In the genomic region with DNA sequence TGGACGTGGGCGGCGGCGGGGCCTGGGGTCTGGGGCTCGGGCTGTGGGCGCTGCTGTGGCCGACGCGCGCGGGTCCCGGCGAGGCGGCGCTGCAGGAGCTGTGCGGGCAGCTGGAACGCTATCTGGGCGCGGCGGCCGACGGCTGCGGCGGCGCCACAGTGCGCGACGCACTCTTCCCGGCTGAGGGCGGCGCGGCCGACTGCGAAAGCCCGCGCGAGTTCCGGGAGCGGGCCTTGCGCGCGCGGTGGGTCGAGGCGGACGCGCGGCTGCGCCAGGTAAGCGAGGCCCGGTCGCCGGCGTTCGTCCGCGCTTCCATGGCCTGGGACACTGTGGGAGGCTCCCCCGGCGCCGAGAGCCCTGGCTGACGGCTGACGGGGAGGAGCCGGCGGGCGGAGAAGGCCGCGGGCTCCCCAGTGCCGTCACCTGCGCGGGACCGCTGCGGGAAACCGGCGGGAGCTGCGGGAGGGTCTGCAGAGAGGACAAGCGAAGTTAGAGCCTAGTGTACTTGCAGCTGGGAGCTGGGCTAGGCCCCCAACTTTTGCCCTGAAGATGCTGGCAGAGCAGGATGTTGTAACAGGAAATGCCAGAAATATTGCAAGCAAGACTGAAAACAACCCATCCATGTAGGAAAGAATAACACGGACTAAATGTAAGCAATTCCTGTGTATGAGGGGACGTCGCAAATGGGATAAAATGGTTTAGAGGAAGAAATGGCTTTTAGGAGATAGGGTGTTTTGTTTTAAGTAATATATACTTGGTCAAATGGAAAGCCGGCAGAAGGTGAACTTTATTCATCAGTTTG, we compare ENCODE assay signal across 8 cellular contexts. TPM values are rescaled to one million over a fixed set of nuclear protein-coding genes. Genes with fewer than 3 reads are reported as not detected.
DNase-seq lines count a peak whose midpoint lies in the region; ATAC-seq and TF ChIP-seq lines count a peak whose summit lies in the region.

No MANE protein-coding gene starts in this region.

- CTCF ChIA-PET in activated B cell treated with CpG ODN at 0.5 μM for 24 hours (lab: Charles Lee): interaction anchor here (1.3 to 2.8 kb wide), 3 partner anchors 39 to 190 kb away, joined by 4 to 7 read pairs (median 6); no protein-coding TSS in a partner anchor

- H2AFZ ChIP-seq in Karpas-422 (ENCODE audit: low read length): peak overlapping the region; percentile 28; the same call in 1 of the 2 replicates

- H3K9me2 ChIP-seq in Karpas-422 (replicated peaks; ENCODE audit: insufficient read depth, low read length): no peaks in the 10 kb centered on the region

- TF ChIP-seq CTCF in activated B cell treated with CpG ODN at 0.5 μM for 24 hours (IDR thresholded peaks at IDR 0.05): no peak
- no peak for TF ChIP-seq CTCF in testis (IDR thresholded peaks at IDR 0.05)

- peak overlapping the region; percentile 93 for H3K27ac Mint-ChIP-seq in activated B cell treated with CpG ODN at 0.5 μM for 24 hours

- no peaks in the 10 kb centered on the region for H3K27me3 Mint-ChIP-seq in activated B cell treated with CpG ODN at 0.5 μM for 24 hours

- peak overlapping the region; percentile 76 for H3K4me3 ChIP-seq in Karpas-422 (ENCODE audit: low read length)
- peak overlapping the region; percentile 70 for H3K4me3 ChIP-seq in mesodermal cell (ENCODE audit: extremely low read depth, insufficient read depth, low read length, poor library complexity, severe bottlenecking)
- H3K4me3 ChIP-seq in testis: peak overlapping the region; percentile 83 to 97

- H3K9me3 ChIP-seq in Karpas-422 (ENCODE audit: low read length) (no peaks in the 10 kb centered on the region), mesodermal cell (ENCODE audit: control insufficient read depth, low read length) (no peaks in the 10 kb centered on the region), testis (no peaks in the 10 kb centered on the region)

- DNase-seq in ELF-1 (ENCODE audit: low read depth, low spot score): peak; percentile 54
- DNase-seq in Karpas-422: peak; percentile 83
- no peak for DNase-seq in activated B cell treated with CpG ODN at 0.5 μM for 24 hours
- peak; percentile 27 for DNase-seq in effector CD8-positive, alpha-beta T cell (lab: John Stamatoyannopoulos, UW)
- peak; percentile 42 for DNase-seq in testis
- no peak for DNase-seq in epidermal melanocyte (ENCODE audit: insufficient read length, low spot score)

- peak overlapping the region; percentile 91 for H3K4me3 Mint-ChIP-seq in activated B cell treated with CpG ODN at 0.5 μM for 24 hours

- peaks cover 64% of the 10 kb centered on the region for H3K4me1 Mint-ChIP-seq in activated B cell treated with CpG ODN at 0.5 μM for 24 hours

- H3K27ac ChIP-seq in Karpas-422 (ENCODE audit: low read length) (peak overlapping the region; percentile 86), mesodermal cell (ENCODE audit: low read depth, low read length, severe bottlenecking) (peak overlapping the region; percentile 91), testis (peak overlapping the region; percentile 97 to 100)

- H3K36me3 ChIP-seq in Karpas-422 (ENCODE audit: insufficient read depth, low read length): peaks cover 23% of the 10 kb centered on the region
- peaks cover 24% of the 10 kb centered on the region for H3K36me3 ChIP-seq in mesodermal cell (ENCODE audit: control insufficient read depth, insufficient read depth, low read length)
- no peaks in the 10 kb centered on the region for H3K36me3 ChIP-seq in testis (ENCODE audit: low read depth, missing control alignments)

- H3K9ac ChIP-seq in Karpas-422 (ENCODE audit: low read length): peak overlapping the region; percentile 89

- H4K20me1 ChIP-seq in Karpas-422 (ENCODE audit: insufficient read depth, low read depth, low read length): peaks cover 16% of the 10 kb centered on the region

- H3K4me1 ChIP-seq in Karpas-422 (ENCODE audit: low read length) (peaks cover 50% of the 10 kb centered on the region), mesodermal cell (ENCODE audit: control insufficient read depth, insufficient read depth, low read length, poor library complexity, severe bottlenecking) (no peaks in the 10 kb centered on the region), testis (no peaks in the 10 kb centered on the region)

- no peak for TF ChIP-seq POLR2A in testis (IDR thresholded peaks at IDR 0.05)

- intact Hi-C loops in activated B cell treated with CpG ODN at 0.5 μM for 24 hours (cut with micrococcal nuclease): loop anchor here (1.0 kb wide), 1 partner anchor 101 kb away; a partner anchor contains a TSS
- intact Hi-C loops in testis (cut with DNase I; ENCODE audit: low total_unique reads): no loop called here

- WGBS in mesodermal cell (ENCODE audit: insufficient coverage in 2 of 2), 2 experiments: 0% methylated on average over 44 to 56 of the region's 80 CpGs
- WGBS in testis, 2 donors: 0% methylated on average over 5 to 18 of the region's 80 CpGs

- H3K4me2 ChIP-seq in Karpas-422 (ENCODE audit: low read depth, low read length, poor library complexity, severe bottlenecking): peak overlapping the region; percentile 87

- peak; percentile 6 for ATAC-seq in GM21717 (IDR thresholded peaks at IDR 0.05; ENCODE audit: unreplicated experiment)
- ATAC-seq in activated B cell treated with CpG ODN at 0.5 μM for 24 hours (ENCODE audit: low read depth): peak; percentile 18

- POLR2A ChIA-PET in activated B cell treated with CpG ODN at 0.5 μM for 24 hours (lab: Charles Lee): interaction anchor here (0.8 to 4.4 kb wide), 12 partner anchors 15 to 270 kb away, joined by 3 to 36 read pairs (median 12); a partner anchor contains a TSS

- H3K79me2 ChIP-seq in Karpas-422 (ENCODE audit: low read length): peaks cover 47% of the 10 kb centered on the region

- H3K9me3 Mint-ChIP-seq in activated B cell treated with CpG ODN at 0.5 μM for 24 hours: no peaks in the 10 kb centered on the region

- H3K36me3 Mint-ChIP-seq in activated B cell treated with CpG ODN at 0.5 μM for 24 hours (ENCODE audit: low read depth): peaks cover 28% of the 10 kb centered on the region

- H3K27me3 ChIP-seq in Karpas-422 (ENCODE audit: low read length) (no peaks in the 10 kb centered on the region), testis (no peaks in the 10 kb centered on the region)

RNA-seq across cellular contexts. Expression of a gene that starts 0.8 kb away (rescaled TPM):
- total RNA-seq in Karpas-422 (2014; rRNA removed; shearing (Covaris generic); ENCODE audit: low replicate concordance): 7.2 and 8.3 TPM in 2 replicates
- 17.7 and 18.7 TPM in 2 replicates for total RNA-seq in activated B cell treated with CpG ODN at 0.5 μM for 24 hours
- 4.4 TPM for polyA plus RNA-seq in mesodermal cell (2013, experiment 1 of 2)
- polyA plus RNA-seq in mesodermal cell (2013, experiment 2 of 2): 5.9 TPM
- 10 to 100 TPM in 1 of 2 donors, 1 to 10 TPM in 1; 9.8 to 11.0 TPM for total RNA-seq in testis
- polyA plus RNA-seq in testis (ENCODE audit: insufficient read depth, low read depth, low replicate concordance): 5.3 TPM

RNA-seq across cellular contexts. Expression of a gene that starts 4.4 kb away (rescaled TPM):
- 0.67 TPM in 1 of 2 replicates, not detected in the other for total RNA-seq in Karpas-422 (2014; rRNA removed; shearing (Covaris generic); ENCODE audit: low replicate concordance)
- total RNA-seq in activated B cell treated with CpG ODN at 0.5 μM for 24 hours: not detected in 2 replicates
- polyA plus RNA-seq in mesodermal cell (2013, experiment 1 of 2): not detected
- polyA plus RNA-seq in mesodermal cell (2013, experiment 2 of 2): not detected
- total RNA-seq in testis: under 1 TPM in 1 of 2 donors, not detected in 1; 0.19 TPM
- polyA plus RNA-seq in testis (ENCODE audit: insufficient read depth, low read depth, low replicate concordance): 0.95 TPM

Comparison
In these comparisons a context has a peak if more than half of its experiments do, and no peak if none do; other contexts are left out.
1. DNase-seq: peak in ELF-1 (single experiment), Karpas-422 (single experiment), effector CD8-positive, alpha-beta T cell (single experiment) and testis (single experiment); none in activated B cell treated with CpG ODN at 0.5 μM for 24 hours (single experiment) and epidermal melanocyte (single experiment).
2. Peak in every context shown above with its lines, with median percentiles within 50 percentile points of each other: H3K27ac ChIP-seq and H3K4me3 ChIP-seq.